22 cellular contexts compared by ENCODE assay signal in genomic region chr9:73402081-73403028, GRCh38.
"Had no signal": no experiment of that assay in that cellular context is flagged by ENCODE, and none has a peak within 500 bp of the region (broad histone marks: within the 10 kb centered on the region; RNA-seq: fewer than 3 reads in every experiment).

No MANE protein-coding gene starts in this region.

- H3K4me1 ChIP-seq: adrenal gland, gastrocnemius medialis, heart right ventricle, stomach, vagina had no signal

- H3K9me3 ChIP-seq: gastrocnemius medialis, vagina had no signal

- ATAC-seq: activated naive CD4-positive, alpha-beta T cell treated with anti-CD3 and anti-CD28 coated beads, Interleukin-2, amount 50 U/mL, for 72 hours; gastrocnemius medialis; natural killer cell had no signal

- DNase-seq: activated CD4-positive, alpha-beta T cell treated with anti-CD3 and anti-CD28 coated beads, Interleukin-2, amount 50 U/mL, for 4 hours; activated gamma-delta T cell treated with Interleukin-2 at 50 U/mL for 16 hours; adrenal gland; caudate nucleus; endodermal cell; gastrocnemius medialis; heart right ventricle; immature natural killer cell; kidney glomerular epithelial cell; mesenchymal stem cell; natural killer cell; right cardiac atrium; stimulated activated CD4-positive, alpha-beta T cell treated with anti-CD3 and anti-CD28 coated beads, Interleukin-4, amount 100 ng/mL, for 1 hour; stomach; SW 1271; trophoblast cell had no signal

- FAIRE-seq: astrocyte, colon, TTC549 had no signal

- H3K4me3 ChIP-seq: adrenal gland, gastrocnemius medialis, heart right ventricle, skin epidermis, stomach, vagina had no signal

- H3K27ac ChIP-seq: adrenal gland, gastrocnemius medialis, heart right ventricle, skin epidermis, stomach, vagina had no signal

- H3K36me3 ChIP-seq: adrenal gland, gastrocnemius medialis, heart right ventricle, stomach, vagina had no signal

- H3K27me3 ChIP-seq: adrenal gland, gastrocnemius medialis, heart right ventricle, stomach, vagina had no signal
